In the genomic region with DNA sequence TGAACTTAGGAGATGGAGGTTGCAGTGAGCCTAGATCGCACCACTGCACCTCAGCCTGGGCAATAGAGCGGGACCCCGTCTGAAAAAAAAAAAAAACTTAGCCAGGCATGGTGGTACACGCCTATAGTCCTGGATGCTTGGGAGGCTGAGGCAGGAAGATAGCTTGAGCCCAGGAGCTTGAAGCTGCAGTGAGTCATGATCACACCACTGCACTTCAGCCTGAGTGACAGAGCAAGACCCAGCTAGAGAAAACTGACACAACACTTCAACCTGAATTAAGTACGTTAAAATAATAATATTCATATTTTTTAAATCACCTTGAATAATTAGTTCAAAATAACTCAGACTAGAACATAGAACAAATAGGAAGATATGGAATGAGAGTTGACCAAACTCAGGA, we compare ENCODE assay signal across 24 cellular contexts. TPM values are rescaled to one million over a fixed set of nuclear protein-coding genes. Genes with fewer than 3 reads are reported as not detected.
DNase-seq lines count a peak whose midpoint lies in the region; ATAC-seq, FAIRE-seq and TF ChIP-seq lines count a peak whose summit lies in the region.
"Had no signal": no experiment of that assay in that cellular context is flagged by ENCODE, and none has a peak within 500 bp of the region (broad histone marks: within the 10 kb centered on the region; RNA-seq: fewer than 3 reads in every experiment).

No MANE protein-coding gene starts in this region.

- no peak for TF ChIP-seq POLR2A in H54 (IDR thresholded peaks at IDR 0.05; ENCODE audit: low read depth, low read length)

- DNase-seq in RWPE2 (ENCODE audit: low spot score) = no peak
- peak; percentile 62 for DNase-seq in bronchial epithelial cell (ENCODE audit: low read depth)
- peak; percentile 59 for DNase-seq in islet precursor cell
- DNase-seq in effector memory CD4-positive, alpha-beta T cell = no peak
- no peak for DNase-seq in COLO829 (ENCODE audit: low spot score)
- no peak for DNase-seq in GM03348 (ENCODE audit: low spot score)
- no peak for DNase-seq in H54 (ENCODE audit: insufficient read length, low spot score)
- DNase-seq: ACHN; BE2C; C1 segment of cervical spinal cord; Caco-2; CD4-positive, CD25-positive, alpha-beta regulatory T cell; CD8-positive, alpha-beta memory T cell; DMS79 treated with DMSO at 0.1 percent for 48 hours; EL; GOT3; H9; KG1 had no signal

- H3K27ac ChIP-seq in RWPE2 (ENCODE audit: poor library complexity, severe bottlenecking) = no peak overlapping the region
- no peak overlapping the region for H3K27ac ChIP-seq in effector memory CD4-positive, alpha-beta T cell (ENCODE audit: insufficient read depth, low read length, poor library complexity, severe bottlenecking)

- H3K27me3 ChIP-seq in RWPE2 (ENCODE audit: insufficient read depth, poor library complexity, severe bottlenecking) (no peaks in the 10 kb centered on the region), bronchial epithelial cell (ENCODE audit: control insufficient read depth, insufficient read depth, low read length) (no peaks in the 10 kb centered on the region)
- no peaks in the 10 kb centered on the region for H3K27me3 ChIP-seq in effector memory CD4-positive, alpha-beta T cell (replicated peaks; ENCODE audit: control insufficient read depth, insufficient read depth, low read length, poor library complexity, severe bottlenecking)
- H3K27me3 ChIP-seq: BE2C had no signal

- FAIRE-seq in bronchial epithelial cell (lab: Jason Lieb, UNC) (no peak), H54 (lab: Jason Lieb, UNC) (no peak)
- FAIRE-seq: A204.1, D721Med, GM12892, GM18507, HepG2 had no signal

- TF ChIP-seq CTCF in RWPE2 (IDR thresholded peaks at IDR 0.05; ENCODE audit: poor library complexity, severe bottlenecking) (no peak), bronchial epithelial cell (IDR thresholded peaks at IDR 0.05; ENCODE audit: insufficient read depth, low read length, severe bottlenecking) (no peak)

- peak; percentile 35; the same call in 1 of the 3 replicates for ATAC-seq in RWPE2 (ENCODE audit: low read depth)
- ATAC-seq: HepG2 had no signal

- no peaks in the 10 kb centered on the region for H3K4me1 ChIP-seq in RWPE2 (ENCODE audit: insufficient read depth, poor library complexity, severe bottlenecking)
- H3K4me1 ChIP-seq in effector memory CD4-positive, alpha-beta T cell (ENCODE audit: control insufficient read depth, insufficient read depth, low read length, poor library complexity, severe bottlenecking) = no peaks in the 10 kb centered on the region
- H3K4me1 ChIP-seq: BE2C had no signal

- H3K36me3 ChIP-seq in RWPE2 (ENCODE audit: low read depth) (no peaks in the 10 kb centered on the region), bronchial epithelial cell (ENCODE audit: control insufficient read depth, insufficient read depth, low read length) (no peaks in the 10 kb centered on the region)
- H3K36me3 ChIP-seq in effector memory CD4-positive, alpha-beta T cell (ENCODE audit: control insufficient read depth, insufficient read depth, low read length) = no peaks in the 10 kb centered on the region
- H3K36me3 ChIP-seq: BE2C had no signal

- H3K4me3 ChIP-seq in RWPE2 (ENCODE audit: severe bottlenecking) (no peak overlapping the region), bronchial epithelial cell (ENCODE audit: low read depth, low read length) (no peak overlapping the region)
- H3K4me3 ChIP-seq in effector memory CD4-positive, alpha-beta T cell (ENCODE audit: insufficient read depth, low read depth, low read length, poor library complexity, severe bottlenecking) = no peak overlapping the region

- H3K9me3 ChIP-seq in RWPE2 (ENCODE audit: severe bottlenecking) = no peaks in the 10 kb centered on the region
- no peaks in the 10 kb centered on the region for H3K9me3 ChIP-seq in effector memory CD4-positive, alpha-beta T cell (ENCODE audit: control insufficient read depth, low read length)
- H3K9me3 ChIP-seq: BE2C, Caco-2 had no signal

RNA-seq across cellular contexts. Expression of a gene that starts 5.7 kb away (rescaled TPM):
- 2.1 and 3.7 TPM in 2 replicates for total RNA-seq in bronchial epithelial cell
- total RNA-seq: G401, HepG2 had no signal

Comparison
In these comparisons a context has a peak if more than half of its experiments do, and no peak if none do; other contexts are left out.
1. DNase-seq: peak in bronchial epithelial cell (single experiment) and islet precursor cell (single experiment); none in RWPE2 (single experiment), effector memory CD4-positive, alpha-beta T cell (0 of 3), COLO829 (single experiment), GM03348 (single experiment) and H54 (single experiment).